Comparison of ENCODE assay signal across 28 cellular contexts in genomic region chr17:19621697-19622096, GRCh38.
DNase-seq lines count a peak whose midpoint lies in the region; TF ChIP-seq lines count a peak whose summit lies in the region.
"Had no signal": no experiment of that assay in that cellular context is flagged by ENCODE, and none has a peak within 500 bp of the region (broad histone marks: within the 10 kb centered on the region; RNA-seq: fewer than 3 reads in every experiment).

No MANE protein-coding gene starts in this region.

- POLR2A ChIA-PET in HEK293 (lab: Yijun Ruan, JAX), result no interaction called here
- POLR2A ChIA-PET in HEK293T (lab: Yijun Ruan, JAX), result interaction anchor here (1.2 kb wide), 1 partner anchor 88 kb away, joined by 3 read pairs; the partner anchor contains the start of gene SLC47A1

- DNase-seq in GM13976 (ENCODE audit: low spot score) (no peak), HEK293T (ENCODE audit: extremely low spot score) (no peak)
- DNase-seq: 8988T; ACHN; AML-193; BE2C; C1 segment of cervical spinal cord; Caco-2; Calu3; CD4-positive, alpha-beta memory T cell; CD4-positive, alpha-beta T cell; CD4-positive, CD25-positive, alpha-beta regulatory T cell; CD8-positive, alpha-beta memory T cell; CD8-positive, alpha-beta T cell; COR-L47; DMS 273 treated with DMSO at 0.1 percent for 48 hours; DMS153; DMS53; DMS79; DMS79 treated with DMSO at 0.1 percent for 48 hours; DND-41; EL had no signal

- CTCF ChIA-PET in HEK293 (lab: Yijun Ruan, JAX) (interaction anchor here (0.6 to 1.5 kb wide), 2 partner anchors 24 to 140 kb away, joined by 3 to 5 read pairs; no protein-coding TSS in a partner anchor), HEK293T (lab: Yijun Ruan, JAX) (interaction anchor here (0.5 kb wide), 1 partner anchor 140 kb away, joined by 3 read pairs; no protein-coding TSS in a partner anchor)

- no peak overlapping the region for H3K4me3 ChIP-seq in HEK293 (ENCODE audit: low read depth, low read length)
- H3K4me3 ChIP-seq: A549; BLaER1; BLaER1 treated with 17β-estradiol and CSF1 and Interleukin-3, amounts not matched to agents 10 nM and 100 nM had no signal

- no peaks in the 10 kb centered on the region for H3K36me3 ChIP-seq in HEK293 (ENCODE audit: control insufficient read depth in 2 of 2, insufficient read depth in 1 of 2, low read length in 2 of 2)
- H3K36me3 ChIP-seq: BE2C, BLaER1 had no signal

- TF ChIP-seq CTCF in 22Rv1 (IDR thresholded peaks at IDR 0.05) (no peak), HEK293 (tag by site-specific recombination; IDR thresholded peaks at IDR 0.05) (no peak), GM13976 (IDR thresholded peaks at IDR 0.05; ENCODE audit: borderline replicate concordance, control extremely low read depth, extremely low read depth, insufficient read depth, missing control alignments) (no peak)

- H3K27ac ChIP-seq in 22Rv1, result 0 out of 2 replicates have a peak overlapping the region, but pooled peaks have one; percentile 1
- H3K27ac ChIP-seq in HEK293 (ENCODE audit: extremely low read depth, low read depth, low read length), result no peak overlapping the region
- H3K27ac ChIP-seq: A549; BLaER1; BLaER1 treated with 17β-estradiol and CSF1 and Interleukin-3, amounts not matched to agents 10 nM and 100 nM; C4-2B had no signal

- in situ Hi-C loops in GM13976 (cut with MboI; ENCODE audit: low sequenced_read_pairs, unreplicated experiment), result no loop called here

- H3K4me1 ChIP-seq in HEK293 (ENCODE audit: control insufficient read depth, insufficient read depth, low read length), result no peaks in the 10 kb centered on the region
- H3K4me1 ChIP-seq: A549; BE2C; BLaER1; BLaER1 treated with 17β-estradiol and CSF1 and Interleukin-3, amounts not matched to agents 10 nM and 100 nM; Caco-2 had no signal

- peaks cover 7% of the 10 kb centered on the region; the same call in 1 of the 2 replicates for H3K9me3 ChIP-seq in HEK293 (ENCODE audit: control insufficient read depth, insufficient read depth, low read depth, low read length)
- H3K9me3 ChIP-seq: BE2C had no signal

TF ChIP-seq in HEK293, 187 proteins besides CTCF, POLR2A, EP300 and RAD21:
- TF ChIP-seq ZNF677 (tag by site-specific recombination; IDR thresholded peaks at IDR 0.05) (peak; percentile 95), ZNF645 (tag by site-specific recombination; IDR thresholded peaks at IDR 0.05) (no peak), KLF7 (tag by site-specific recombination; IDR thresholded peaks at IDR 0.05; ENCODE audit: borderline replicate concordance) (no peak)
TF ChIP-seq in HEK293: peak in this region for 1.

TF ChIP-seq in HEK293T, 16 proteins besides CTCF, POLR2A, EP300 and RAD21:
- no peak for TF ChIP-seq HDGF (IDR thresholded peaks at IDR 0.05; ENCODE audit: borderline replicate concordance)
- no peak for TF ChIP-seq SUZ12 (IDR thresholded peaks at IDR 0.05)
- no peak for TF ChIP-seq FOXA1 (IDR thresholded peaks at IDR 0.05)
- no peak for TF ChIP-seq TARDBP (IDR thresholded peaks at IDR 0.05)
- TF ChIP-seq NFRKB (IDR thresholded peaks at IDR 0.05), result no peak
- no peak for TF ChIP-seq L3MBTL2 (conservative IDR thresholded peaks at IDR 0.05)
- TF ChIP-seq ZNF384 (IDR thresholded peaks at IDR 0.05), result no peak
- no peak for TF ChIP-seq ARNT (IDR thresholded peaks at IDR 0.05)
- TF ChIP-seq ELF4 (IDR thresholded peaks at IDR 0.05), result no peak
- TF ChIP-seq CTBP1 (IDR thresholded peaks at IDR 0.05; ENCODE audit: borderline replicate concordance), result no peak
- no peak for TF ChIP-seq LEF1 (IDR thresholded peaks at IDR 0.05; ENCODE audit: borderline replicate concordance)
- no peak for TF ChIP-seq SP1 (IDR thresholded peaks at IDR 0.05)
- no peak for TF ChIP-seq BHLHE40 (IDR thresholded peaks at IDR 0.05; ENCODE audit: borderline replicate concordance)
- TF ChIP-seq, protein P1, sequence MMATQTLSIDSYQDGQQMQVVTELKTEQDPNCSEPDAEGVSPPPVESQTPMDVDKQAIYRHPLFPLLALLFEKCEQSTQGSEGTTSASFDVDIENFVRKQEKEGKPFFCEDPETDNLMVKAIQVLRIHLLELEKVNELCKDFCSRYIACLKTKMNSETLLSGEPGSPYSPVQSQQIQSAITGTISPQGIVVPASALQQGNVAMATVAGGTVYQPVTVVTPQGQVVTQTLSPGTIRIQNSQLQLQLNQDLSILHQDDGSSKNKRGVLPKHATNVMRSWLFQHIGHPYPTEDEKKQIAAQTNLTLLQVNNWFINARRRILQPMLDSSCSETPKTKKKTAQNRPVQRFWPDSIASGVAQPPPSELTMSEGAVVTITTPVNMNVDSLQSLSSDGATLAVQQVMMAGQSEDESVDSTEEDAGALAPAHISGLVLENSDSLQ (IDR thresholded peaks at IDR 0.05), result no peak
- no peak for TF ChIP-seq FOXM1 (IDR thresholded peaks at IDR 0.05; ENCODE audit: borderline replicate concordance)
- no peak for TF ChIP-seq FOXK2 (IDR thresholded peaks at IDR 0.05)
